In the genomic region with DNA sequence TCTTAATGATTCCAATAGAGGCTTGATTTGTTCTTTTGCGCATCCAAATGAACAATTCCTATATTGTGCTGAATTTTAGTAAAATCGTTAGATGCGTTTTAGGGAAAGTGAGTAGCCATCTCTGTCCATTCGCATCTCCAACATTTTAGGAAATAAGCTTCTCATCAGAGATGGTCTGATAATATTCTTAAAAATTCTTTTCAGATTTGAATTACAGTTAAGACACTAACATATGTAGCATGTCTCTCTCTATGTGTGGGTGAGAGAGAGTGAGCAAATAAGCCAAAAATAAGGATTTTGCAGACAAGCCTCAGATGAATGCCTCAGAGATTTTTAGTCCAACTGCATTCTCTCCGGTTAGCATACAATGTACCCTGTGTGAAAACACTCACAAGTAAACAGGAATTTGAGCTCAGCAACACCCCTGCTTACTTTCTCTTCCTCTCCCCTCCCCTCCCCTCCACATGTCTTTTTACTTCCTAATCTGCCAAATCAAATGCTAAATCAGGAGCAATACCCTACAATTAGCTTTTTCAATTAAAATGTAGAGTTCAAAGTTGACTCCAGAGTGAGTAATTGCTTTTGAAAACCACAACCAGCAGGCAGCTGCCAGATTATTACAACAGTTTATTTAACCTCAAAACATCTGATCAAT, we compare ENCODE assay signal across 12 cellular contexts.
A peak's percentile ranks its signal among the peaks of the same experiment; 100 is the strongest.
DNase-seq lines count a peak whose midpoint lies in the region; ATAC-seq and TF ChIP-seq lines count a peak whose summit lies in the region.
"Had no signal": no experiment of that assay in that cellular context is flagged by ENCODE, and none has a peak within 500 bp of the region (broad histone marks: within the 10 kb centered on the region; RNA-seq: fewer than 3 reads in every experiment).

No MANE protein-coding gene starts in this region.

- POLR2A ChIA-PET in IMR-90 (lab: Charles Lee; ENCODE audit: unreplicated experiment): interaction anchor here (0.5 kb wide), 1 partner anchor 297 kb away, joined by 3 read pairs; no protein-coding TSS in a partner anchor

- H3K4me3 Mint-ChIP-seq in activated naive CD4-positive, alpha-beta T cell treated with anti-CD3 and anti-CD28 coated beads, Interleukin-2, amount 10 ng/mL, durations not matched to agents 7 days and 5 days: no peak overlapping the region
- no peak overlapping the region for H3K4me3 Mint-ChIP-seq in CD14-positive monocyte

- intact Hi-C loops in IMR-90 (cut with micrococcal nuclease) (no loop called here), left ventricle myocardium inferior (cut with micrococcal nuclease) (loop anchor here (2.0 kb wide), 1 partner anchor 384 kb away; no protein-coding TSS in a partner anchor), CD14-positive monocyte (cut with micrococcal nuclease) (no loop called here)

- no peak overlapping the region for H2AK5ac ChIP-seq in IMR-90 (ENCODE audit: low read depth, low read length)

- no TSS peak for BruUV-seq in IMR-90 (replicated peaks; lab: Mats Ljungman, UMichigan)

- H3K27ac Mint-ChIP-seq in activated naive CD4-positive, alpha-beta T cell treated with anti-CD3 and anti-CD28 coated beads, Interleukin-2, amount 10 ng/mL, durations not matched to agents 7 days and 5 days: no peak overlapping the region
- H3K27ac Mint-ChIP-seq in CD14-positive monocyte: peak overlapping the region in 1 of 7 donors; percentile 41
- H3K27ac Mint-ChIP-seq: activated naive CD4-positive, alpha-beta T cell treated with anti-CD3 and anti-CD28 coated beads, Interleukin-2, amount 50 U/mL, for 72 hours had no signal

- no peaks in the 10 kb centered on the region for H3K36me3 Mint-ChIP-seq in activated naive CD4-positive, alpha-beta T cell treated with anti-CD3 and anti-CD28 coated beads, Interleukin-2, amount 10 ng/mL, durations not matched to agents 7 days and 5 days
- no peaks in the 10 kb centered on the region for H3K36me3 Mint-ChIP-seq in CD14-positive monocyte
- H3K36me3 Mint-ChIP-seq: activated naive CD4-positive, alpha-beta T cell treated with anti-CD3 and anti-CD28 coated beads, Interleukin-2, amount 50 U/mL, for 72 hours had no signal

- dilution Hi-C loops in IMR-90 (cut with HindIII; ENCODE audit: low sequenced_read_pairs, unreplicated experiment): no loop called here

- H3K4me1 Mint-ChIP-seq in activated naive CD4-positive, alpha-beta T cell treated with anti-CD3 and anti-CD28 coated beads, Interleukin-2, amount 10 ng/mL, durations not matched to agents 7 days and 5 days: no peaks in the 10 kb centered on the region
- H3K4me1 Mint-ChIP-seq in CD14-positive monocyte: peaks cover 8% of the 10 kb centered on the region

- CTCF ChIA-PET in IMR-90 (lab: Yijun Ruan, JAX): interaction anchor here (0.8 to 1.5 kb wide), 3 partner anchors 11 to 346 kb away, joined by 3 to 6 read pairs (median 3); no protein-coding TSS in a partner anchor
- CTCF ChIA-PET in activated naive CD4-positive, alpha-beta T cell treated with anti-CD3 and anti-CD28 coated beads, Interleukin-2, amount 10 ng/mL, durations not matched to agents 7 days and 5 days (lab: Charles Lee): no interaction called here

- peak; percentile 40; the same call in 1 of the 2 replicates for ATAC-seq in IMR-90 (ENCODE audit: low read depth)
- ATAC-seq: activated naive CD4-positive, alpha-beta T cell treated with anti-CD3 and anti-CD28 coated beads, Interleukin-2, amount 50 U/mL, for 72 hours had no signal

- in situ Hi-C loops in IMR-90 (cut with MboI; ENCODE audit: low sequenced_read_pairs): no loop called here

- H3K4me2 ChIP-seq in IMR-90 (ENCODE audit: low read depth, low read length): no peak overlapping the region
- H3K4me2 ChIP-seq in skeletal muscle satellite cell (ENCODE audit: low read length): peak overlapping the region; percentile 58

- H3K79me1 ChIP-seq in IMR-90 (ENCODE audit: low read depth in 1 of 2, low read length in 2 of 2): no peaks in the 10 kb centered on the region

- H3K36me3 ChIP-seq in IMR-90 (ENCODE audit: control insufficient read depth, insufficient read depth, low read length) (no peaks in the 10 kb centered on the region), SJCRH30 (no peaks in the 10 kb centered on the region), left ventricle myocardium inferior (no peaks in the 10 kb centered on the region), skeletal muscle satellite cell (ENCODE audit: insufficient read depth, low read length) (no peaks in the 10 kb centered on the region)

- no peak overlapping the region; the same call in 1 of the 2 replicates for H4K91ac ChIP-seq in IMR-90 (ENCODE audit: insufficient read depth, low read depth, low read length)

- H4K8ac ChIP-seq in IMR-90 (ENCODE audit: low read depth in 2 of 2, low read length in 2 of 2): peak overlapping the region in 1 of 2 experiments; percentile 10; a peak in 1 of 4 replicates

- H2BK20ac ChIP-seq in IMR-90 (ENCODE audit: low read depth, low read length): no peak overlapping the region

- H3K9ac ChIP-seq in IMR-90 (ENCODE audit: low read depth, low read length) (no peak overlapping the region), skeletal muscle satellite cell (ENCODE audit: low read depth, low read length) (no peak overlapping the region)

- TF ChIP-seq POLR2A in IMR-90 (IDR thresholded peaks at IDR 0.05; ENCODE audit: low read depth, low read length): no peak

- WGBS in IMR-90 (ENCODE audit: extremely low coverage in 2 of 2, insufficient read length in 1 of 2), 2 experiments: 17% methylated on average over 1 of the region's 5 CpGs; no CpG with 5 or more reads in 1 of the 2 experiments

- H3K27me3 Mint-ChIP-seq in activated naive CD4-positive, alpha-beta T cell treated with anti-CD3 and anti-CD28 coated beads, Interleukin-2, amount 10 ng/mL, durations not matched to agents 7 days and 5 days: no peaks in the 10 kb centered on the region
- no peaks in the 10 kb centered on the region for H3K27me3 Mint-ChIP-seq in CD14-positive monocyte (ENCODE audit: low read depth in 3 of 3)

- no peak for TF ChIP-seq RAD21 in IMR-90 (IDR thresholded peaks at IDR 0.05; ENCODE audit: low read length)

- H3K18ac ChIP-seq in IMR-90 (ENCODE audit: low read depth, low read length): no peak overlapping the region

- no peaks in the 10 kb centered on the region for H3K9me3 ChIP-seq in IMR-90 (ENCODE audit: control insufficient read depth, insufficient read depth, low read length)
- no peaks in the 10 kb centered on the region for H3K9me3 ChIP-seq in SJCRH30 (replicated peaks)
- H3K9me3 ChIP-seq in left ventricle myocardium inferior (replicated peaks): no peaks in the 10 kb centered on the region
- no peaks in the 10 kb centered on the region for H3K9me3 ChIP-seq in skeletal muscle satellite cell (replicated peaks; ENCODE audit: low read length)

- no peak overlapping the region for H3K4ac ChIP-seq in IMR-90 (ENCODE audit: low read depth, low read length)

- H2AFZ ChIP-seq in IMR-90 (replicated peaks; ENCODE audit: low read length, poor library complexity): no peak overlapping the region

- H2BK5ac ChIP-seq in IMR-90 (ENCODE audit: low read depth, low read length, poor library complexity, severe bottlenecking): no peak overlapping the region

- DNase-seq in IMR-90 (no peak), SJCRH30 (peak in 1 of 2 experiments; percentile 55), left ventricle myocardium inferior (no peak), medulla oblongata (ENCODE audit: extremely low spot score) (no peak), CD14-positive monocyte (ENCODE audit: low spot score) (no peak), Kasumi-1 (lab: John Stamatoyannopoulos, UW) (no peak)
- no peak for DNase-seq in activated naive CD4-positive, alpha-beta T cell treated with anti-CD3 and anti-CD28 coated beads, Interleukin-2, amount 10 ng/mL, durations not matched to agents 7 days and 5 days
- DNase-seq: activated CD4-positive, alpha-beta T cell treated with anti-CD3 and anti-CD28 coated beads, Interleukin-2, amount 50 U/mL, for 4 hours; effector CD8-positive, alpha-beta T cell; stimulated activated CD4-positive, alpha-beta T cell treated with anti-CD3 and anti-CD28 coated beads, Interleukin-1b, Interleukin-23, amount 100 ng/mL, for 48 hours had no signal

- no peak overlapping the region for H3K56ac ChIP-seq in IMR-90 (ENCODE audit: extremely low read depth, insufficient read depth, low read length)

- no peak overlapping the region; the same call in 1 of the 2 replicates for H3K14ac ChIP-seq in IMR-90 (replicated peaks; ENCODE audit: low read depth, low read length)

- H2BK120ac ChIP-seq in IMR-90 (ENCODE audit: low read depth, low read length): no peak overlapping the region; the same call in 1 of the 2 replicates

- no peaks in the 10 kb centered on the region for H3K27me3 ChIP-seq in IMR-90 (ENCODE audit: control insufficient read depth, insufficient read depth, low read length)
- H3K27me3 ChIP-seq in SJCRH30: no peaks in the 10 kb centered on the region
- H3K27me3 ChIP-seq in left ventricle myocardium inferior (ENCODE audit: low read depth): no peaks in the 10 kb centered on the region
- peaks cover 6% of the 10 kb centered on the region for H3K27me3 ChIP-seq in skeletal muscle satellite cell (ENCODE audit: control insufficient read depth, insufficient read depth, low read length)

- TF ChIP-seq CTCF in IMR-90 (conservative IDR thresholded peaks at IDR 0.05; ENCODE audit: low read depth, low read length) (no peak), left ventricle myocardium inferior (IDR thresholded peaks at IDR 0.05; ENCODE audit: borderline replicate concordance) (no peak), CD14-positive monocyte (IDR thresholded peaks at IDR 0.05) (no peak)

- no peaks in the 10 kb centered on the region for H4K20me1 ChIP-seq in IMR-90 (ENCODE audit: insufficient read depth, low read length)

- H2BK15ac ChIP-seq in IMR-90 (ENCODE audit: low read depth, low read length): no peak overlapping the region

- H2AK9ac ChIP-seq in IMR-90 (replicated peaks; ENCODE audit: low read depth, low read length, poor library complexity): no peak overlapping the region

- no peak overlapping the region for H4K5ac ChIP-seq in IMR-90 (ENCODE audit: low read depth, low read length)

- H3K4me3 ChIP-seq in IMR-90 (ENCODE audit: insufficient read depth, low read depth, low read length) (no peak overlapping the region), SJCRH30 (peak overlapping the region; percentile 32), left ventricle myocardium inferior (peak overlapping the region; percentile 36), skeletal muscle satellite cell (ENCODE audit: low read length) (no peak overlapping the region)

- H3K23ac ChIP-seq in IMR-90 (ENCODE audit: low read depth, low read length): no peak overlapping the region

- no peaks in the 10 kb centered on the region for H3K9me1 ChIP-seq in IMR-90 (ENCODE audit: insufficient read depth, low read length)

- peaks cover 5% of the 10 kb centered on the region for H3K4me1 ChIP-seq in IMR-90 (ENCODE audit: control insufficient read depth, insufficient read depth, low read length)
- peaks cover 31% of the 10 kb centered on the region for H3K4me1 ChIP-seq in SJCRH30
- peaks cover 56% of the 10 kb centered on the region for H3K4me1 ChIP-seq in left ventricle myocardium inferior
- peaks cover 33% of the 10 kb centered on the region for H3K4me1 ChIP-seq in skeletal muscle satellite cell (ENCODE audit: control insufficient read depth, insufficient read depth, low read length)

- H3K9me3 Mint-ChIP-seq in activated naive CD4-positive, alpha-beta T cell treated with anti-CD3 and anti-CD28 coated beads, Interleukin-2, amount 10 ng/mL, durations not matched to agents 7 days and 5 days: no peaks in the 10 kb centered on the region
- no peaks in the 10 kb centered on the region for H3K9me3 Mint-ChIP-seq in CD14-positive monocyte
- H3K9me3 Mint-ChIP-seq: activated naive CD4-positive, alpha-beta T cell treated with anti-CD3 and anti-CD28 coated beads, Interleukin-2, amount 50 U/mL, for 72 hours had no signal

- no peak overlapping the region for H3K27ac ChIP-seq in IMR-90 (ENCODE audit: insufficient read depth, low read length)
- peak overlapping the region; percentile 15; the same call in 1 of the 2 replicates for H3K27ac ChIP-seq in SJCRH30
- H3K27ac ChIP-seq in left ventricle myocardium inferior (replicated peaks): peak overlapping the region; percentile 86

Comparison
In these comparisons a context has a peak if more than half of its experiments do, and no peak if none do; other contexts are left out.
1. H3K4me3 ChIP-seq: peak in SJCRH30 (single experiment) and left ventricle myocardium inferior (single experiment); none in IMR-90 (single experiment) and skeletal muscle satellite cell (single experiment).